8 cellular contexts compared by ENCODE assay signal in genomic region chr4:37890501-37891220, GRCh38. TPM values are rescaled to one million over a fixed set of nuclear protein-coding genes. Genes with fewer than 3 reads are reported as not detected.
DNase-seq lines count a peak whose midpoint lies in the region; ATAC-seq and TF ChIP-seq lines count a peak whose summit lies in the region.

Gene TBC1D1, plus strand, starts transcription at chr4:37891084. Its CDS starts 11,012 bp downstream, at chr4:37902096.

- H3K27me3 Mint-ChIP-seq in natural killer cell treated with Interleukin-12 subunit alpha and Interleukin-12 subunit beta and Interleukin-15 and Interleukin-18, amount 100 ng/mL, for 72 hours = no peaks in the 10 kb centered on the region

- H3K4me1 Mint-ChIP-seq in natural killer cell treated with Interleukin-12 subunit alpha and Interleukin-12 subunit beta and Interleukin-15 and Interleukin-18, amount 100 ng/mL, for 72 hours (ENCODE audit: low read depth in 2 of 2) = peaks cover 21 to 22% of the 10 kb centered on the region in 2 donors

- peak; percentile 30 to 66 for DNase-seq in NCI-H526 (lab: John Stamatoyannopoulos, UW)
- DNase-seq in NCI-H526 treated with DMSO at 0.1 percent for 48 hours (lab: John Stamatoyannopoulos, UW) = no peak
- DNase-seq in NCI-H748 treated with DMSO at 0.1 percent for 48 hours (lab: John Stamatoyannopoulos, UW) = peak; percentile 3
- peak; percentile 6 for DNase-seq in activated T-cell treated with anti-CD3 and anti-CD28 coated beads for 1 hour (ENCODE audit: low read depth)
- peak; percentile 4 for DNase-seq in esophagus squamous epithelium (lab: John Stamatoyannopoulos, UW)
- peak; percentile 82 for DNase-seq in natural killer cell treated with Interleukin-12 subunit alpha and Interleukin-12 subunit beta and Interleukin-15 and Interleukin-18, amount 100 ng/mL, for 72 hours (ENCODE audit: low spot score)

- TF ChIP-seq CTCF in esophagus squamous epithelium (IDR thresholded peaks at IDR 0.05) = peak in 3 of 6 experiments; percentile 12 to 35 (median 13)

- H3K27me3 ChIP-seq in esophagus squamous epithelium (peaks cover 0 to 7% (median 0%) of the 10 kb centered on the region in 4 donors), stomach smooth muscle (ENCODE audit: control insufficient read depth in 1 of 2, insufficient read depth in 2 of 2, low read length in 2 of 2) (no peaks in the 10 kb centered on the region)

- peaks cover 3 to 34% (median 5%) of the 10 kb centered on the region in 3 donors for H3K4me1 ChIP-seq in esophagus squamous epithelium
- H3K4me1 ChIP-seq in stomach smooth muscle (ENCODE audit: control insufficient read depth, insufficient read depth, low read length) = peaks cover 46% of the 10 kb centered on the region

- peak within 1 kb of the TSS; percentile 86 to 95 for H3K9ac ChIP-seq in stomach smooth muscle (ENCODE audit: low read length in 2 of 2)

- peak; percentile 27 for ATAC-seq in HG02970 (IDR thresholded peaks at IDR 0.05; ENCODE audit: low FRiP score, unreplicated experiment)
- peak; percentile 61 to 79 for ATAC-seq in natural killer cell treated with Interleukin-12 subunit alpha and Interleukin-12 subunit beta and Interleukin-15 and Interleukin-18, amount 100 ng/mL, for 72 hours

- H3K36me3 ChIP-seq in esophagus squamous epithelium = no peaks in the 10 kb centered on the region
- no peaks in the 10 kb centered on the region for H3K36me3 ChIP-seq in stomach smooth muscle (ENCODE audit: control insufficient read depth in 2 of 2, insufficient read depth in 2 of 2, low read length in 2 of 2)

- H3K27ac ChIP-seq in esophagus squamous epithelium = peak within 1 kb of the TSS; percentile 82 to 92 (median 86)
- H3K27ac ChIP-seq in stomach smooth muscle (ENCODE audit: low read length) = peak within 1 kb of the TSS; percentile 99

- H3K4me3 ChIP-seq in esophagus squamous epithelium = peak within 1 kb of the TSS; percentile 72 to 94 (median 76)
- H3K4me3 ChIP-seq in stomach smooth muscle (ENCODE audit: low read length in 2 of 2) = peak within 1 kb of the TSS; percentile 83 to 88

- no peaks in the 10 kb centered on the region for H3K9me3 Mint-ChIP-seq in natural killer cell treated with Interleukin-12 subunit alpha and Interleukin-12 subunit beta and Interleukin-15 and Interleukin-18, amount 100 ng/mL, for 72 hours

- H3K27ac Mint-ChIP-seq in natural killer cell treated with Interleukin-12 subunit alpha and Interleukin-12 subunit beta and Interleukin-15 and Interleukin-18, amount 100 ng/mL, for 72 hours = peak within 1 kb of the TSS; percentile 70 to 89

- H3K9me3 ChIP-seq in esophagus squamous epithelium (no peaks in the 10 kb centered on the region), stomach smooth muscle (ENCODE audit: control insufficient read depth in 2 of 2, low read length in 2 of 2) (no peaks in the 10 kb centered on the region)

- 1% methylated on average over 17 of the region's 63 CpGs; no CpG with 5 or more reads in 1 of the 2 donors for WGBS in esophagus squamous epithelium, 2 donors

- no peaks in the 10 kb centered on the region for H3K36me3 Mint-ChIP-seq in natural killer cell treated with Interleukin-12 subunit alpha and Interleukin-12 subunit beta and Interleukin-15 and Interleukin-18, amount 100 ng/mL, for 72 hours

- H3K4me3 Mint-ChIP-seq in natural killer cell treated with Interleukin-12 subunit alpha and Interleukin-12 subunit beta and Interleukin-15 and Interleukin-18, amount 100 ng/mL, for 72 hours = peak within 1 kb of the TSS; percentile 79

- no peak for TF ChIP-seq POLR2A in esophagus squamous epithelium (IDR thresholded peaks at IDR 0.05)

- intact Hi-C loops in esophagus squamous epithelium (cut with DNase I) = no loop called here

RNA-seq across cellular contexts. Expression of gene TBC1D1, which starts in this region (rescaled TPM):
- total RNA-seq in esophagus squamous epithelium = 10 to 100 TPM in 3 of 4 donors, 1 to 10 TPM in 1; 6.9 to 44.6 (median 25.6) TPM
- total RNA-seq in natural killer cell treated with Interleukin-12 subunit alpha and Interleukin-12 subunit beta and Interleukin-15 and Interleukin-18, amount 100 ng/mL, for 72 hours = 10 to 100 TPM; 47.9 to 66.6 TPM
